8 cellular contexts compared by ENCODE assay signal in the genomic region with DNA sequence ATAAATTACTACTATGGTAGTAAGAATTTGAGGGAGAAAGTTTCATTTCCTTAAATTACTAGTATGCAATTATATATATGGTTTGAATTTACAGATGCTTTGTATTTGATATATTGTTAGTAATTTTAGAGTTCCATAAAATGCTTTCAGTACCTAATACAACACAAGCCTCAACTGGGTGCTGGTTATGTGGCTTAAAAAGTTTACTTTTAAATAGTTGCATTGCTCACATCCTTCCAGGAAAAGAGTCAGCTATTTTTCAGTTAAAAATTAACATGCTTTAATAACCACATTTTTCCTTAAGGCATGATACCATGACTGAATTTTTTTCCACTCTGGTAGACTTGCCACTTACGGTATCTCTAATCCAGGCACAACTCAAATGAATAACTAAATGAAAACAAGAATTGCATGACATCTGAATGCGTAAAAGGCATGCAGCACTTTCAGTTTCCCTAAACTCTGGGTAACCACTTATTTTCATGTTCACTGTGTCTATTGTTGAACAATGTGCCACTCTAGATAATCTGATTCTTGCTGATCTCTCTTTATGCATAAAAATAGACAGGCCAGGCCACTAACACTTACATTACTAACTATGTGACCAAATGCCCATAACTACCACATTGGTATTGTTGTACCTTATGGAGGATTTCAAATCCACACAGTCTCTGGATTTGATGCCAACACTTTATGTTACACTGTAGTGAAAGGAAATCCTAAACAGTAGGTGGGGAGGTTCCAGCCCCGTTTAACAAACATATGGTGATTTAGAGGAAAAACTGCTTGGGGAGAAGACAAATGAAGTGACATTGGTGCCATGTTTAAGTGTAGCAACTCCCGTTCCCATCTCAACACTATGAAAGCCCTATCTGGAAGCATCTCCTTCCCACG. TPM values are rescaled to one million over a fixed set of nuclear protein-coding genes. Genes with fewer than 3 reads are reported as not detected.
DNase-seq lines count a peak whose midpoint lies in the region; ATAC-seq, FAIRE-seq and TF ChIP-seq lines count a peak whose summit lies in the region.

No MANE protein-coding gene starts in this region.

- no peaks in the 10 kb centered on the region for H4K20me1 ChIP-seq in astrocyte (ENCODE audit: insufficient read depth, low read length)

- no peak overlapping the region for H3K4me3 ChIP-seq in astrocyte (ENCODE audit: insufficient read depth, low read depth, low read length)

- no peaks in the 10 kb centered on the region for H3K27me3 ChIP-seq in astrocyte (ENCODE audit: insufficient read depth, low read length)

- H3K4me2 ChIP-seq in astrocyte (ENCODE audit: low read length) = peak overlapping the region; percentile 35

- no peak overlapping the region for H3K9ac ChIP-seq in astrocyte (ENCODE audit: low read length)

- FAIRE-seq in astrocyte (lab: Jason Lieb, UNC) (peak; percentile 34), H54 (lab: Jason Lieb, UNC) (no peak)

- H3K27me3 Mint-ChIP-seq in astrocyte (ENCODE audit: low read depth, unreplicated experiment) = no peaks in the 10 kb centered on the region

- H3K9me3 Mint-ChIP-seq in astrocyte (ENCODE audit: unreplicated experiment) = no peaks in the 10 kb centered on the region

- ATAC-seq in HG03159 (IDR thresholded peaks at IDR 0.05; ENCODE audit: unreplicated experiment) = peak; percentile 93

- DNase-seq in AG08395 (ENCODE audit: low spot score) (peak; percentile 4), GM19238 (ENCODE audit: insufficient read length, low spot score) (peak; percentile 14), astrocyte (ENCODE audit: low read depth) (peak; percentile 38), nucleus accumbens (lab: John Stamatoyannopoulos, UW) (no peak), H54 (ENCODE audit: insufficient read length, low spot score) (no peak)
- DNase-seq in stimulated activated naive CD4-positive, alpha-beta T cell treated with Interleukin-2 at 50 U/mL for 16 hours (lab: John Stamatoyannopoulos, UW) = no peak
- no peak for DNase-seq in stimulated activated CD8-positive, alpha-beta memory T cell treated with anti-CD3 and anti-CD28 coated beads, Interleukin-4, amount 100 ng/mL, for 48 hours

- H3K36me3 ChIP-seq in astrocyte (ENCODE audit: insufficient read depth, low read length) = no peaks in the 10 kb centered on the region

- no peak for TF ChIP-seq CTCF in astrocyte (IDR thresholded peaks at IDR 0.05; ENCODE audit: insufficient read depth, low read depth, low read length)

- H2AFZ ChIP-seq in astrocyte (ENCODE audit: low read depth, low read length) = no peak overlapping the region

- no peak overlapping the region for H3K4me3 Mint-ChIP-seq in astrocyte (ENCODE audit: unreplicated experiment)

- no peaks in the 10 kb centered on the region for H3K4me1 ChIP-seq in astrocyte (ENCODE audit: insufficient read depth, low read length)

- H3K27ac Mint-ChIP-seq in astrocyte (ENCODE audit: unreplicated experiment) = no peak overlapping the region

- TF ChIP-seq POLR2A in H54 (IDR thresholded peaks at IDR 0.05; ENCODE audit: low read depth, low read length) = no peak

- no peak overlapping the region for H3K27ac ChIP-seq in astrocyte (ENCODE audit: low read depth, low read length)

- H3K9me3 ChIP-seq in astrocyte (ENCODE audit: insufficient read depth, low read depth, low read length) = no peaks in the 10 kb centered on the region

- no peaks in the 10 kb centered on the region for H3K36me3 Mint-ChIP-seq in astrocyte (ENCODE audit: low read depth, unreplicated experiment)

- peaks cover 10% of the 10 kb centered on the region for H3K4me1 Mint-ChIP-seq in astrocyte (ENCODE audit: low read depth, unreplicated experiment)

- H3K79me2 ChIP-seq in astrocyte (ENCODE audit: insufficient read depth, low read length) = no peaks in the 10 kb centered on the region

RNA-seq across cellular contexts. Expression of a gene that starts 35.5 kb away (rescaled TPM):
- total RNA-seq in astrocyte = 103 and 109 TPM in 2 replicates

Comparison
In these comparisons a context has a peak if more than half of its experiments do, and no peak if none do; other contexts are left out.
1. DNase-seq: peak in AG08395 (single experiment), GM19238 (single experiment) and astrocyte (single experiment); none in nucleus accumbens (0 of 56), stimulated activated naive CD4-positive, alpha-beta T cell treated with Interleukin-2 at 50 U/mL for 16 hours (single experiment), stimulated activated CD8-positive, alpha-beta memory T cell treated with anti-CD3 and anti-CD28 coated beads, Interleukin-4, amount 100 ng/mL, for 48 hours (single experiment) and H54 (single experiment).